In the genomic region with DNA sequence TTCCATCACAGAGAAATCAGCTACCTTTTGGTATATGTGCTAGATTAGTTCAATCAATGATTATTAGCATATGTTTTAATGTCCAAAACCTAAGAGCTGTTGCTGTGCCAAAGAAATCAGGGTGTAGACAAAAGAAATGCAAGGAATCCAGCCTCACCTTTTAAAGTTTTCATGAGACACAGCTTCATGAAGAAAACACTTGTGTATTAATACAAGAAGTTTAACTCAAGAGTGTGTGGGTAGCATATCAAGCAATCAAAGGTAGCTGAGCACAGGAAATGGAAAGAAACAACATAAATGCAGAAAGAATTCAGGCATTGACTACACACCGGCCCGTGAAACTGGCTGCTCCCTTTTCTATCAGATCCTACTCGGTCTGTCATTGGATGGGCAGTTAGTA, we compare ENCODE assay signal across 2 cellular contexts.
TF ChIP-seq lines count a peak whose summit lies in the region.

No MANE protein-coding gene starts in this region.

TF ChIP-seq in HCT116, 20 proteins besides CTCF, POLR2A, EP300 and RAD21 (continued from another document):
- TF ChIP-seq CBX3 (IDR thresholded peaks at IDR 0.05; ENCODE audit: low read depth), result 0 out of 2 replicates have a peak, but pooled peaks have one; percentile 38
- no peak for TF ChIP-seq SIN3A (IDR thresholded peaks at IDR 0.05; ENCODE audit: low read depth)

TF ChIP-seq in SK-N-SH treated with all-trans-retinoic acid at 6 μM for 48 hours, 23 proteins besides CTCF, POLR2A, EP300 and RAD21 (continued from another document):
- TF ChIP-seq, protein P1, sequence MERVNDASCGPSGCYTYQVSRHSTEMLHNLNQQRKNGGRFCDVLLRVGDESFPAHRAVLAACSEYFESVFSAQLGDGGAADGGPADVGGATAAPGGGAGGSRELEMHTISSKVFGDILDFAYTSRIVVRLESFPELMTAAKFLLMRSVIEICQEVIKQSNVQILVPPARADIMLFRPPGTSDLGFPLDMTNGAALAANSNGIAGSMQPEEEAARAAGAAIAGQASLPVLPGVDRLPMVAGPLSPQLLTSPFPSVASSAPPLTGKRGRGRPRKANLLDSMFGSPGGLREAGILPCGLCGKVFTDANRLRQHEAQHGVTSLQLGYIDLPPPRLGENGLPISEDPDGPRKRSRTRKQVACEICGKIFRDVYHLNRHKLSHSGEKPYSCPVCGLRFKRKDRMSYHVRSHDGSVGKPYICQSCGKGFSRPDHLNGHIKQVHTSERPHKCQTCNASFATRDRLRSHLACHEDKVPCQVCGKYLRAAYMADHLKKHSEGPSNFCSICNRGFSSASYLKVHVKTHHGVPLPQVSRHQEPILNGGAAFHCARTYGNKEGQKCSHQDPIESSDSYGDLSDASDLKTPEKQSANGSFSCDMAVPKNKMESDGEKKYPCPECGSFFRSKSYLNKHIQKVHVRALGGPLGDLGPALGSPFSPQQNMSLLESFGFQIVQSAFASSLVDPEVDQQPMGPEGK (CRISPR knock-in tag; IDR thresholded peaks at IDR 0.05; ENCODE audit: borderline replicate concordance), result no peak
